8 cellular contexts compared by ENCODE assay signal in the genomic region with DNA sequence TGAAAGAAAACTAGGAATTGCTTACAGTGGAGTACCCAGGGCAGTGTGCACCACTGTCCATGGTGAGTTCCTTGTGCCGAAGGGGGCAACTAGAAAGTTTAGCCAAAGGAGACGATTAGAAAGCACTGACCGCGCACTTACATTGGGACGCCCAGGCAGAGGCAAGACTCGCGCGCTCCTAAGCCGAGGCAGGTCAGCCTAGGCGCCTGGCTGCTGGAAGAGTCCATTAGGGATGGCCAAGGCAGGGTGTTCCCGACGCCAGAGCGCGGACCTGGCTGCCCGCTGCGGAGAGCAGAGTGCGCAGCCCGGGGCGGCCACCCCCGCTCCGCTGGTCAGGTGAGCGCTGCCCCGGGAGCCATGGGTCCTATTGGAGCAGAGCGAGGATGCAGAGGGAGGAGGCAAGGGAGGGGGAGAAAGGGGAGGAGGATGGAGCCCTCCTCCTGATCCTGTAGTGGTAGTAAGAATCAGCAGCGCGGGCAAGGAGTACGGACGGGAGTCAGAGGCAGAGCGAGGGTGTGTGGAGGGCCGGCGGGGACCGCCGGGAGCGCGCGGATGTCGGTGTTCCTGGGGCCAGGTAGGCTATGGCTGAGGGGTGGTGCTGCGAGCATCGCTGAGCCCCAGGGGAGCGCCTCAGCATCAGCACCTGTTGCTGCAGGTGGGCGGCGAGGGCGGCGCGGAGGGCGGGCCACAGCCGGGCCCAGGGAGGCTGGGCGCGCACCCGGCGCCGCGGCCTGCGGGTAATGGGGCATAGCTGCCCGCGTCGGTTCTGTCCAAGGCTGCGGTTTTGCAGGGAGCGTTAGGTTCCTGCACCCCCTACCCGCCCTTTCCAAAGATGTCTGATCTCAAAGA. TPM values are rescaled to one million over a fixed set of nuclear protein-coding genes. Genes with fewer than 3 reads are reported as not detected.
DNase-seq lines count a peak whose midpoint lies in the region; ATAC-seq and TF ChIP-seq lines count a peak whose summit lies in the region.

A gene with protein sequence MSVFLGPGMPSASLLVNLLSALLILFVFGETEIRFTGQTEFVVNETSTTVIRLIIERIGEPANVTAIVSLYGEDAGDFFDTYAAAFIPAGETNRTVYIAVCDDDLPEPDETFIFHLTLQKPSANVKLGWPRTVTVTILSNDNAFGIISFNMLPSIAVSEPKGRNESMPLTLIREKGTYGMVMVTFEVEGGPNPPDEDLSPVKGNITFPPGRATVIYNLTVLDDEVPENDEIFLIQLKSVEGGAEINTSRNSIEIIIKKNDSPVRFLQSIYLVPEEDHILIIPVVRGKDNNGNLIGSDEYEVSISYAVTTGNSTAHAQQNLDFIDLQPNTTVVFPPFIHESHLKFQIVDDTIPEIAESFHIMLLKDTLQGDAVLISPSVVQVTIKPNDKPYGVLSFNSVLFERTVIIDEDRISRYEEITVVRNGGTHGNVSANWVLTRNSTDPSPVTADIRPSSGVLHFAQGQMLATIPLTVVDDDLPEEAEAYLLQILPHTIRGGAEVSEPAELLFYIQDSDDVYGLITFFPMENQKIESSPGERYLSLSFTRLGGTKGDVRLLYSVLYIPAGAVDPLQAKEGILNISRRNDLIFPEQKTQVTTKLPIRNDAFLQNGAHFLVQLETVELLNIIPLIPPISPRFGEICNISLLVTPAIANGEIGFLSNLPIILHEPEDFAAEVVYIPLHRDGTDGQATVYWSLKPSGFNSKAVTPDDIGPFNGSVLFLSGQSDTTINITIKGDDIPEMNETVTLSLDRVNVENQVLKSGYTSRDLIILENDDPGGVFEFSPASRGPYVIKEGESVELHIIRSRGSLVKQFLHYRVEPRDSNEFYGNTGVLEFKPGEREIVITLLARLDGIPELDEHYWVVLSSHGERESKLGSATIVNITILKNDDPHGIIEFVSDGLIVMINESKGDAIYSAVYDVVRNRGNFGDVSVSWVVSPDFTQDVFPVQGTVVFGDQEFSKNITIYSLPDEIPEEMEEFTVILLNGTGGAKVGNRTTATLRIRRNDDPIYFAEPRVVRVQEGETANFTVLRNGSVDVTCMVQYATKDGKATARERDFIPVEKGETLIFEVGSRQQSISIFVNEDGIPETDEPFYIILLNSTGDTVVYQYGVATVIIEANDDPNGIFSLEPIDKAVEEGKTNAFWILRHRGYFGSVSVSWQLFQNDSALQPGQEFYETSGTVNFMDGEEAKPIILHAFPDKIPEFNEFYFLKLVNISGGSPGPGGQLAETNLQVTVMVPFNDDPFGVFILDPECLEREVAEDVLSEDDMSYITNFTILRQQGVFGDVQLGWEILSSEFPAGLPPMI (N-terminal part only) (plus strand): TSS at position 454 of the 849 bp plus-strand sequence. CDS start 99 bp downstream, at position 553.

- H3K27ac ChIP-seq in HUES48 (ENCODE audit: low read depth, low read length) (peak within 1 kb of the TSS; percentile 92), RWPE1 (no peak within 1 kb of the TSS), ectodermal cell (ENCODE audit: insufficient read depth, low read depth, low read length, poor library complexity, severe bottlenecking) (peak within 1 kb of the TSS; percentile 91), lower lobe of right lung (peak within 1 kb of the TSS; percentile 62), temporal lobe (ENCODE audit: low read depth, low read length) (no peak within 1 kb of the TSS)

- POLR2A ChIA-PET in RWPE1 (lab: Yijun Ruan, JAX; ENCODE audit: low non-redundant PET), result no interaction called here

- peaks cover 1% of the 10 kb centered on the region for H3K36me3 Mint-ChIP-seq in T-helper 1 cell treated with Interleukin-12 subunit alpha and Interleukin-12 subunit beta and Interleukin-4 antibody, amounts not matched to agents 30 μg/mL and 1 μg/mL, for 36 hours (ENCODE audit: low read depth)

- H3K27ac Mint-ChIP-seq in T-helper 1 cell treated with Interleukin-12 subunit alpha and Interleukin-12 subunit beta and Interleukin-4 antibody, amounts not matched to agents 30 μg/mL and 1 μg/mL, for 36 hours, result no peak within 1 kb of the TSS

- H3K36me3 ChIP-seq in HUES48 (ENCODE audit: control insufficient read depth, insufficient read depth, low read length) (no peaks in the 10 kb centered on the region), ectodermal cell (ENCODE audit: control insufficient read depth, insufficient read depth, low read length) (no peaks in the 10 kb centered on the region), lower lobe of right lung (no peaks in the 10 kb centered on the region)

- H3K9me3 Mint-ChIP-seq in T-helper 1 cell treated with Interleukin-12 subunit alpha and Interleukin-12 subunit beta and Interleukin-4 antibody, amounts not matched to agents 30 μg/mL and 1 μg/mL, for 36 hours, result no peaks in the 10 kb centered on the region

- peak within 1 kb of the TSS; percentile 71 for H3K9ac ChIP-seq in HUES48 (ENCODE audit: low read depth, low read length)

- no peaks in the 10 kb centered on the region for H3K27me3 ChIP-seq in HUES48 (ENCODE audit: control insufficient read depth, insufficient read depth, low read length)
- H3K27me3 ChIP-seq in ectodermal cell (ENCODE audit: control insufficient read depth, insufficient read depth, low read length, poor library complexity, severe bottlenecking), result peaks cover 19% of the 10 kb centered on the region
- peaks cover 44% of the 10 kb centered on the region for H3K27me3 ChIP-seq in lower lobe of right lung (ENCODE audit: low read depth)

- WGBS in ectodermal cell, 2 experiments, result 0% methylated on average over 60 of the region's 60 CpGs

- ATAC-seq in lower lobe of right lung (peak; percentile 98 to 99), HG03135 (IDR thresholded peaks at IDR 0.05; ENCODE audit: unreplicated experiment) (no peak)

- CTCF ChIA-PET in RWPE1 (lab: Yijun Ruan, JAX), result no interaction called here

- H3K4me1 ChIP-seq in HUES48 (ENCODE audit: control insufficient read depth, insufficient read depth, low read length) (peaks cover 79% of the 10 kb centered on the region), ectodermal cell (ENCODE audit: control insufficient read depth, insufficient read depth, low read length) (peaks cover 23% of the 10 kb centered on the region), lower lobe of right lung (peaks cover 12% of the 10 kb centered on the region)

- no peak for TF ChIP-seq CTCF in RWPE1 (conservative IDR thresholded peaks at IDR 0.05; ENCODE audit: low read depth)
- TF ChIP-seq CTCF in lower lobe of right lung (IDR thresholded peaks at IDR 0.05), result no peak

- H3K4me1 Mint-ChIP-seq in T-helper 1 cell treated with Interleukin-12 subunit alpha and Interleukin-12 subunit beta and Interleukin-4 antibody, amounts not matched to agents 30 μg/mL and 1 μg/mL, for 36 hours (ENCODE audit: low read depth), result peaks cover 9% of the 10 kb centered on the region

- H3K4me3 Mint-ChIP-seq in T-helper 1 cell treated with Interleukin-12 subunit alpha and Interleukin-12 subunit beta and Interleukin-4 antibody, amounts not matched to agents 30 μg/mL and 1 μg/mL, for 36 hours, result peak within 1 kb of the TSS; percentile 41

- no peaks in the 10 kb centered on the region for H3K9me3 ChIP-seq in HUES48 (ENCODE audit: control insufficient read depth, insufficient read depth, low read length)
- H3K9me3 ChIP-seq in ectodermal cell (ENCODE audit: control insufficient read depth, low read length), result no peaks in the 10 kb centered on the region
- no peaks in the 10 kb centered on the region for H3K9me3 ChIP-seq in lower lobe of right lung

- DNase-seq in T-helper 1 cell (no peak), RWPE1 (ENCODE audit: low spot score) (peak; percentile 88), lower lobe of right lung (peak; percentile 92)

- peaks cover 87% of the 10 kb centered on the region for H3K27me3 Mint-ChIP-seq in T-helper 1 cell treated with Interleukin-12 subunit alpha and Interleukin-12 subunit beta and Interleukin-4 antibody, amounts not matched to agents 30 μg/mL and 1 μg/mL, for 36 hours (ENCODE audit: low read depth)

- intact Hi-C loops in lower lobe of right lung (cut with DNase I), result no loop called here

- H3K4me3 ChIP-seq in HUES48 (ENCODE audit: low read depth, low read length) (peak within 1 kb of the TSS; percentile 92), ectodermal cell (ENCODE audit: insufficient read depth, low read depth, low read length) (peak within 1 kb of the TSS; percentile 92), lower lobe of right lung (peak within 1 kb of the TSS; percentile 51)

RNA-seq across cellular contexts. Expression of the gene that starts here (rescaled TPM):
- polyA plus RNA-seq in ectodermal cell (2013, experiment 1 of 4), result 36.0 TPM
- polyA plus RNA-seq in ectodermal cell (2013, experiment 2 of 4), result 43.8 TPM
- 32.6 TPM for polyA plus RNA-seq in ectodermal cell (2013, experiment 3 of 4)
- 38.3 TPM for polyA plus RNA-seq in ectodermal cell (2013, experiment 4 of 4)
- total RNA-seq in lower lobe of right lung (49.7 TPM), temporal lobe (150 TPM)

Comparison
In these comparisons a context has a peak if more than half of its experiments do, and no peak if none do; other contexts are left out.
1. DNase-seq: peak in RWPE1 (single experiment) and lower lobe of right lung (single experiment); none in T-helper 1 cell (0 of 5).
2. H3K27ac ChIP-seq: peak in HUES48 (single experiment), ectodermal cell (single experiment) and lower lobe of right lung (single experiment); none in RWPE1 (single experiment) and temporal lobe (single experiment).
3. Peak in every context shown above with its lines, with median percentiles within 50 percentile points of each other: H3K4me3 ChIP-seq.